Comparison of ENCODE assay signal across 9 cellular contexts in the genomic region with DNA sequence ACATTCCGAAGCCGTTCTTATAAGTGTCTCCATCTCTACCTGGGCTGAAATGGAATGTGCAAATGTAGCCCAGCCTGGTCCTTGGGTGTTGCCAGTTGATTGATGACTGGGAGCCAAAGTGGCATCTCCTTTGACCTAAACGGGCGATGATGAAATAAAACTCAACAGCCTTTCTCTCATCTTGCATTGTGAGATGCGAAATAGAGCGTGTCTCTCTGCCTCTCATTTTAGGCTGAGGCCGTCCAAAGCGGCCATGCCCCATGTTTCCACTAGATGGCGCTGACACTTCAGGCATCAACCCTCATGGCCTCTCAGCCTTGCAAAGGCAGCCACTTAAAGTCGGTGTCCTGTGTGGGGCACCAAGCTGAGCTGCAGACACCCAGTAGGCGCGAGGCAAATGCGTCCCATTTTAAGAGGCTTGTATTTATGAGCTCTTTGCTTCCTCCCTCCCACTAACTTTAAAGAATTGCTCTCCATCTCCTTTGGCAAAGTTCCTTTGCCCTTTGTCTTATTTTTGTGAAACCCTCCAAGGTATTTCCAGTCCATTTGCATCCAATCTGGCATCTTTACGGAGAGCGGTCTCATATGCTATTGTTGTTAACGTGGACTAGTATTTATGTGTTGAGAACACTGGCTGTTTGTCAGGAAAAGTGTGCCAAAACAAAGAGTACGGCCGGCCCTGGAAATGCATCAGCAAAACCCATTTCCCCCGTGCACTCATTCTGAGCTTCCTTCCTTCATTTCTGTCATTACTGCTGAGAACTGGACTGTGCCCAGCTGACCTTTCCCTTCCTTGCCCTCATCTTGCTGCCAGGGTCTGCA. TPM values are rescaled to one million over a fixed set of nuclear protein-coding genes. Genes with fewer than 3 reads are reported as not detected.
DNase-seq lines count a peak whose midpoint lies in the region; ATAC-seq and TF ChIP-seq lines count a peak whose summit lies in the region.
"Had no signal": no experiment of that assay in that cellular context is flagged by ENCODE, and none has a peak within 500 bp of the region (broad histone marks: within the 10 kb centered on the region; RNA-seq: fewer than 3 reads in every experiment).

No MANE protein-coding gene starts in this region.

- H3K9me3 ChIP-seq in lung (ENCODE audit: control insufficient read depth in 2 of 2, insufficient read depth in 1 of 2, low read length in 1 of 2), result no peaks in the 10 kb centered on the region

- no peaks in the 10 kb centered on the region for H3K4me1 ChIP-seq in lung (ENCODE audit: control insufficient read depth in 2 of 2, insufficient read depth in 2 of 2, low read length in 2 of 2)

- H3K27ac ChIP-seq in lung (ENCODE audit: low read depth in 1 of 2, low read length in 1 of 2), result no peak overlapping the region

- WGBS in lung, 2 donors, result 16 to 21% methylated on average over 19 of the region's 19 CpGs

- peak; percentile 98 for TF ChIP-seq CTCF in lung (IDR thresholded peaks at IDR 0.05; ENCODE audit: control extremely low read depth, extremely low read depth)

- DNase-seq in Ammon's horn (ENCODE audit: low spot score) (peak; percentile 96), NCI-H748 (lab: John Stamatoyannopoulos, UW; ENCODE audit: unreplicated experiment) (peak; percentile 63), dermis blood vessel endothelial cell (peak; percentile 95), lung (ENCODE audit: low spot score) (peak; percentile 85)
- peak; percentile 86 to 87 for DNase-seq in activated CD4-positive, alpha-beta T cell treated with anti-CD3 and anti-CD28 coated beads, Interleukin-2, amount 50 U/mL, for 24 hours (ENCODE audit: low read depth in 1 of 2, low spot score in 1 of 2)
- DNase-seq in stimulated activated CD8-positive, alpha-beta memory T cell treated with anti-CD3 and anti-CD28 coated beads, Interleukin-12 subunit alpha, Interleukin-12 subunit beta, amount 100 ng/mL, for 1 hour (ENCODE audit: low read depth), result peak; percentile 79

- peak; percentile 88 for ATAC-seq in GM19043 (IDR thresholded peaks at IDR 0.05; ENCODE audit: low read depth, unreplicated experiment)
- peak; percentile 91 for ATAC-seq in HG03378 (IDR thresholded peaks at IDR 0.05; ENCODE audit: unreplicated experiment)
- ATAC-seq in lung (ENCODE audit: insufficient read depth, low FRiP score), result peak; percentile 84

- H3K4me3 ChIP-seq in lung, result no peak overlapping the region

- no peaks in the 10 kb centered on the region for H3K36me3 ChIP-seq in lung (ENCODE audit: control insufficient read depth in 2 of 2, insufficient read depth in 2 of 2, low read length in 2 of 2)

- H3K27me3 ChIP-seq in lung (ENCODE audit: control insufficient read depth, insufficient read depth), result no peaks in the 10 kb centered on the region

RNA-seq across cellular contexts. Expression of a gene that starts 25.0 kb away (rescaled TPM):
- total RNA-seq in dermis blood vessel endothelial cell (3.2 and 10.7 TPM in 2 replicates), lung (100 to 1,000 TPM; 212 to 418 TPM)
- polyA plus RNA-seq in lung, result 100 to 1,000 TPM; 117 to 131 TPM
- polyA plus RNA-seq: IgD-negative memory B cell had no signal

RNA-seq across cellular contexts. Expression of a gene that starts 35.6 kb away (rescaled TPM):
- total RNA-seq in dermis blood vessel endothelial cell (0.17 TPM in 1 of 2 replicates, not detected in the other), lung (not detected)
- under 1 TPM; 0.14 to 0.30 TPM for polyA plus RNA-seq in lung

Comparison
In these comparisons a context has a peak if more than half of its experiments do, and no peak if none do; other contexts are left out.
1. RNA of a gene that starts 25.0 kb away (total RNA-seq): 212 to 418 TPM in lung; 3.2 to 10.7 TPM in dermis blood vessel endothelial cell; every median in the first group is over 10 times any median in the second.
2. Peak in every context shown above with its lines, with median percentiles within 50 percentile points of each other: DNase-seq and ATAC-seq.